Comparison of ENCODE assay signal across 8 cellular contexts in genomic region chr4:6584865-6585264, GRCh38.
"Had no signal": no experiment of that assay in that cellular context is flagged by ENCODE, and none has a peak within 500 bp of the region (broad histone marks: within the 10 kb centered on the region; RNA-seq: fewer than 3 reads in every experiment).

No MANE protein-coding gene starts in this region.

- H3K27ac ChIP-seq: GM23248 had no signal

- H3K9me3 ChIP-seq: HAP-1 had no signal

- DNase-seq: GM23248, GOT3, H7, KG1 had no signal

- ATAC-seq: HCT116, HepG2, K562 had no signal

- H2AFZ ChIP-seq: GM23248 had no signal

- H3K4me1 ChIP-seq: HAP-1 had no signal

- H3K36me3 ChIP-seq: HAP-1 had no signal

- H3K9ac ChIP-seq: GM23248 had no signal

- H3K4me3 ChIP-seq: GM23248, HAP-1, K562 had no signal
